Comparison of ENCODE assay signal across 11 cellular contexts in genomic region chr4:86957214-86957613, GRCh38. TPM values are rescaled to one million over a fixed set of nuclear protein-coding genes. Genes with fewer than 3 reads are reported as not detected.
A peak's percentile ranks its signal among the peaks of the same experiment; 100 is the strongest.
DNase-seq lines count a peak whose midpoint lies in the region; ATAC-seq, FAIRE-seq and TF ChIP-seq lines count a peak whose summit lies in the region.
"Had no signal": no experiment of that assay in that cellular context is flagged by ENCODE, and none has a peak within 500 bp of the region (broad histone marks: within the 10 kb centered on the region; RNA-seq: fewer than 3 reads in every experiment).

No MANE protein-coding gene starts in this region.

- no peaks in the 10 kb centered on the region for H3K9me3 Mint-ChIP-seq in dendritic cell treated with granulocyte-macrophage colony-stimulating factor and Interleukin-4, amounts not matched to agents 40 ng/mL and 50 ng/mL, for 4 days
- no peaks in the 10 kb centered on the region for H3K9me3 Mint-ChIP-seq in glutamatergic neuron (ENCODE audit: unreplicated experiment)
- H3K9me3 Mint-ChIP-seq: memory B cell had no signal

- H3K27ac ChIP-seq in right cardiac atrium (ENCODE audit: low read length) = no peak overlapping the region

- peak overlapping the region; percentile 20 for H3K4me3 Mint-ChIP-seq in dendritic cell treated with granulocyte-macrophage colony-stimulating factor and Interleukin-4, amounts not matched to agents 40 ng/mL and 50 ng/mL, for 4 days
- H3K4me3 Mint-ChIP-seq in glutamatergic neuron (ENCODE audit: unreplicated experiment) = no peak overlapping the region
- H3K4me3 Mint-ChIP-seq: memory B cell had no signal

- no peaks in the 10 kb centered on the region for H3K27me3 Mint-ChIP-seq in dendritic cell treated with granulocyte-macrophage colony-stimulating factor and Interleukin-4, amounts not matched to agents 40 ng/mL and 50 ng/mL, for 4 days
- peaks cover 5% of the 10 kb centered on the region for H3K27me3 Mint-ChIP-seq in glutamatergic neuron (ENCODE audit: unreplicated experiment)
- H3K27me3 Mint-ChIP-seq: memory B cell had no signal

- FAIRE-seq in urothelium cell line (lab: Jason Lieb, UNC) = no peak
- FAIRE-seq: G401.6 had no signal

- ATAC-seq in GM21381 (IDR thresholded peaks at IDR 0.05; ENCODE audit: unreplicated experiment) = peak; percentile 44
- ATAC-seq in HG03565 (IDR thresholded peaks at IDR 0.05; ENCODE audit: unreplicated experiment) = peak; percentile 35
- no peak for ATAC-seq in right cardiac atrium

- intact Hi-C loops in dendritic cell treated with granulocyte-macrophage colony-stimulating factor and Interleukin-4, amounts not matched to agents 40 ng/mL and 50 ng/mL, for 4 days (cut with micrococcal nuclease) = no loop called here
- intact Hi-C loops in right cardiac atrium (cut with DNase I) = no loop called here

- H3K4me1 ChIP-seq in right cardiac atrium (ENCODE audit: control insufficient read depth, insufficient read depth, low read length) = peaks cover 10% of the 10 kb centered on the region

- no peaks in the 10 kb centered on the region for H3K9me3 ChIP-seq in right cardiac atrium (ENCODE audit: control insufficient read depth, low read length)

- H3K4me1 Mint-ChIP-seq in dendritic cell treated with granulocyte-macrophage colony-stimulating factor and Interleukin-4, amounts not matched to agents 40 ng/mL and 50 ng/mL, for 4 days (ENCODE audit: low read depth) = peaks cover 53% of the 10 kb centered on the region
- H3K4me1 Mint-ChIP-seq in glutamatergic neuron (ENCODE audit: low read depth, unreplicated experiment) = peaks cover 26% of the 10 kb centered on the region

- H3K36me3 Mint-ChIP-seq in dendritic cell treated with granulocyte-macrophage colony-stimulating factor and Interleukin-4, amounts not matched to agents 40 ng/mL and 50 ng/mL, for 4 days (ENCODE audit: low read depth) = peaks cover 28% of the 10 kb centered on the region
- H3K36me3 Mint-ChIP-seq in glutamatergic neuron (ENCODE audit: unreplicated experiment) = no peaks in the 10 kb centered on the region

- WGBS in right cardiac atrium = 100% methylated on average over 1 of the region's 1 CpG

- peak overlapping the region; percentile 82 for H3K27ac Mint-ChIP-seq in dendritic cell treated with granulocyte-macrophage colony-stimulating factor and Interleukin-4, amounts not matched to agents 40 ng/mL and 50 ng/mL, for 4 days
- H3K27ac Mint-ChIP-seq in glutamatergic neuron (ENCODE audit: unreplicated experiment) = no peak overlapping the region
- H3K27ac Mint-ChIP-seq: memory B cell had no signal

- DNase-seq in CD1c-positive myeloid dendritic cell (ENCODE audit: extremely low spot score) = peak; percentile 91
- no peak for DNase-seq in glutamatergic neuron
- DNase-seq in central memory CD4-positive, alpha-beta T cell = no peak
- DNase-seq in right cardiac atrium = no peak
- no peak for DNase-seq in urothelium cell line (ENCODE audit: low spot score)
- DNase-seq: NCI-H526 had no signal

- TF ChIP-seq CTCF in glutamatergic neuron (IDR thresholded peaks at IDR 0.05; ENCODE audit: partially characterized antibody, unreplicated experiment) = no peak

- H3K4me3 ChIP-seq in right cardiac atrium (ENCODE audit: low read length) = no peak overlapping the region

- H3K27me3 ChIP-seq in right cardiac atrium (ENCODE audit: control insufficient read depth, insufficient read depth) = no peaks in the 10 kb centered on the region

RNA-seq across cellular contexts. Expression of gene AFF1, which starts 22.4 kb away (rescaled TPM):
- 42.5 TPM for total RNA-seq in glutamatergic neuron (ENCODE audit: unreplicated experiment)
- 10 to 100 TPM; 76.6 to 86.6 (median 84.1) TPM for total RNA-seq in right cardiac atrium
- polyA plus RNA-seq in right cardiac atrium = 63.4 TPM

Comparison
In these comparisons a context has a peak if more than half of its experiments do, and no peak if none do; other contexts are left out.
1. ATAC-seq: peak in GM21381 (single experiment) and HG03565 (single experiment); none in right cardiac atrium (0 of 2).